In genomic region chr18:10409041-10409440, GRCh38 we compare ENCODE assay signal across 25 cellular contexts. TPM values are rescaled to one million over a fixed set of nuclear protein-coding genes. Genes with fewer than 3 reads are reported as not detected.
"Had no signal": no experiment of that assay in that cellular context is flagged by ENCODE, and none has a peak within 500 bp of the region (broad histone marks: within the 10 kb centered on the region; RNA-seq: fewer than 3 reads in every experiment).

No MANE protein-coding gene starts in this region.

- H3K79me2 ChIP-seq: parathyroid adenoma had no signal

- H3K27ac ChIP-seq: neural progenitor cell, ovary, parathyroid adenoma, psoas muscle, right lobe of liver, sigmoid colon, testis, tibial artery, transverse colon, upper lobe of left lung, vagina had no signal

- H3K4me2 ChIP-seq: neural progenitor cell had no signal

- H2AFZ ChIP-seq: neural progenitor cell, parathyroid adenoma had no signal

- H3K27me3 ChIP-seq: ovary, right lobe of liver, stomach, testis, tibial artery, transverse colon, upper lobe of left lung, vagina had no signal

- H3K36me3 ChIP-seq: neural progenitor cell, ovary, right lobe of liver, sigmoid colon, stomach, tibial artery, transverse colon, upper lobe of left lung, vagina had no signal

- H3K9me3 ChIP-seq: ovary, psoas muscle, right lobe of liver, sigmoid colon, stomach, testis, tibial artery, transverse colon, upper lobe of left lung, vagina had no signal

- DNase-seq: naive thymus-derived CD4-positive, alpha-beta T cell; natural killer cell; occipital lobe; ovary; posterior cingulate gyrus; psoas muscle; right cardiac atrium; right lobe of liver; sigmoid colon; small intestine; stimulated activated CD4-positive, alpha-beta T cell treated with anti-CD3 and anti-CD28 coated beads, Interleukin-15, amount 100 ng/mL, for 24 hours; stimulated activated CD4-positive, alpha-beta T cell treated with anti-CD3 and anti-CD28 coated beads, Interleukin-2, amount 100 ng/mL, for 24 hours; stimulated activated CD4-positive, alpha-beta T cell treated with anti-CD3 and anti-CD28 coated beads, Interleukin-2, amount 100 ng/mL, for 48 hours; stimulated activated CD4-positive, alpha-beta T cell treated with anti-CD3 and anti-CD28 coated beads, Interleukin-4, amount 100 ng/mL, for 24 hours; stimulated activated naive B cell treated with anti-CD40 and anti-IgM and Interleukin-4, amounts not matched to agents 10 μg/mL and 1 μg/mL and 100 μg/mL, for 72 hours; stimulated activated naive CD4-positive, alpha-beta T cell treated with Interleukin-2 at 50 U/mL for 16 hours; stomach; testis; tibial artery; transverse colon; upper lobe of left lung had no signal

- H3K9ac ChIP-seq: neural progenitor cell, parathyroid adenoma had no signal

- H3K4me1 ChIP-seq: parathyroid adenoma, psoas muscle, right lobe of liver, testis, transverse colon, vagina had no signal

- H3K4me3 ChIP-seq: neural progenitor cell, ovary, psoas muscle, right lobe of liver, sigmoid colon, stomach, testis, tibial artery, transverse colon, upper lobe of left lung, vagina had no signal

- ATAC-seq: naive thymus-derived CD4-positive, alpha-beta T cell; natural killer cell; psoas muscle; right cardiac atrium; right lobe of liver; stimulated activated effector memory CD8-positive, alpha-beta T cell treated with anti-CD3 and anti-CD28 coated beads, Interleukin-12 subunit alpha, Interleukin-12 subunit beta, amount 100 ng/mL, for 72 hours; stimulated activated naive B cell treated with anti-CD40 and anti-IgM and Interleukin-4, amounts not matched to agents 10 μg/mL and 1 μg/mL and 100 μg/mL, for 72 hours had no signal

RNA-seq across cellular contexts. Expression of gene APCDD1, which starts 45.4 kb away (rescaled TPM):
- polyA plus RNA-seq: naive thymus-derived CD4-positive, alpha-beta T cell had no signal
